Comparison of ENCODE assay signal across 25 cellular contexts in the genomic region with DNA sequence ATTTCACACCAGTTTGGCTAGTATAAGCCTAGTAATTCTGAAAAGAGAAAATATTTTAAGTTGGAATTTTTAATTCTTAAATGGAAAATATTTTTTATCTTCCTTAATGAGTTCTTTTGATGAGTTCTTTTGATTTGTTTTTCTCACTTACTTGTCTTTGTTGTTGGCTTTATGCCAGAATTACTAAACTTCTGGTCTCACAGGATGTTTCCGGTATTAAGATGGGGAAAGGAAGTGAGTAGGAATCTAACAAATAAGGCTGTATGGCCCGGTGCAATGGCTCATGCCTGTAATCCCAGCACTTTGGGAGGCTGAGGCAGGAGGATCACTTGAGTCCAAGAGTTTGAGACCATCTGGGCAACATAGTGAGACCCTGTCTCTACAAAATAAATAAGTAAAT.
"Had no signal": no experiment of that assay in that cellular context is flagged by ENCODE, and none has a peak within 500 bp of the region (broad histone marks: within the 10 kb centered on the region; RNA-seq: fewer than 3 reads in every experiment).

No MANE protein-coding gene starts in this region.

- H3K27me3 Mint-ChIP-seq: activated CD4-positive, alpha-beta memory T cell treated with anti-CD3 and anti-CD28 coated beads for 36 hours; activated CD4-positive, alpha-beta T cell treated with anti-CD3 and anti-CD28 coated beads, Interleukin-2, amount 10 ng/mL, durations not matched to agents 7 days and 5 days; activated naive CD4-positive, alpha-beta T cell treated with anti-CD3 and anti-CD28 coated beads, Interleukin-2, amount 10 ng/mL, durations not matched to agents 7 days and 5 days; activated naive CD8-positive, alpha-beta T cell treated with anti-CD3 and anti-CD28 coated beads for 36 hours; activated T-helper 17 cell treated with anti-CD3 and anti-CD28 coated beads, Interleukin-2, amount 50 U/mL, for 72 hours had no signal

- H3K27ac ChIP-seq: brain microvascular endothelial cell, Peyer's patch, RWPE1, SJCRH30, VCaP had no signal

- H3K27ac Mint-ChIP-seq: activated CD4-positive, alpha-beta memory T cell treated with anti-CD3 and anti-CD28 coated beads for 36 hours; activated CD4-positive, alpha-beta T cell treated with anti-CD3 and anti-CD28 coated beads, Interleukin-2, amount 10 ng/mL, durations not matched to agents 7 days and 5 days; activated naive CD4-positive, alpha-beta T cell treated with anti-CD3 and anti-CD28 coated beads, Interleukin-2, amount 10 ng/mL, durations not matched to agents 7 days and 5 days; activated naive CD8-positive, alpha-beta T cell treated with anti-CD3 and anti-CD28 coated beads for 36 hours; activated T-helper 17 cell treated with anti-CD3 and anti-CD28 coated beads, Interleukin-2, amount 50 U/mL, for 72 hours had no signal

- H3K4me1 Mint-ChIP-seq: activated CD4-positive, alpha-beta T cell treated with anti-CD3 and anti-CD28 coated beads, Interleukin-2, amount 10 ng/mL, durations not matched to agents 7 days and 5 days; activated naive CD4-positive, alpha-beta T cell treated with anti-CD3 and anti-CD28 coated beads, Interleukin-2, amount 10 ng/mL, durations not matched to agents 7 days and 5 days; activated naive CD8-positive, alpha-beta T cell treated with anti-CD3 and anti-CD28 coated beads for 36 hours; activated T-helper 17 cell treated with anti-CD3 and anti-CD28 coated beads, Interleukin-2, amount 50 U/mL, for 72 hours had no signal

- H3K9me2 ChIP-seq: SK-N-SH had no signal

- H3K4me3 Mint-ChIP-seq: activated CD4-positive, alpha-beta memory T cell treated with anti-CD3 and anti-CD28 coated beads for 36 hours; activated CD4-positive, alpha-beta T cell treated with anti-CD3 and anti-CD28 coated beads, Interleukin-2, amount 10 ng/mL, durations not matched to agents 7 days and 5 days; activated naive CD4-positive, alpha-beta T cell treated with anti-CD3 and anti-CD28 coated beads, Interleukin-2, amount 10 ng/mL, durations not matched to agents 7 days and 5 days; activated naive CD8-positive, alpha-beta T cell treated with anti-CD3 and anti-CD28 coated beads for 36 hours; activated T-helper 17 cell treated with anti-CD3 and anti-CD28 coated beads, Interleukin-2, amount 50 U/mL, for 72 hours had no signal

- DNase-seq: activated CD4-positive, alpha-beta memory T cell treated with anti-CD3 and anti-CD28 coated beads for 36 hours; activated CD4-positive, alpha-beta T cell treated with anti-CD3 and anti-CD28 coated beads, Interleukin-2, amount 10 ng/mL, durations not matched to agents 7 days and 5 days; activated CD4-positive, CD25-positive, alpha-beta regulatory T cell; activated CD8-positive, alpha-beta memory T cell treated with anti-CD3 and anti-CD28 coated beads for 24 hours; activated gamma-delta T cell; activated naive CD4-positive, alpha-beta T cell treated with anti-CD3 and anti-CD28 coated beads, Interleukin-2, amount 10 ng/mL, durations not matched to agents 7 days and 5 days; activated naive CD8-positive, alpha-beta T cell treated with anti-CD3 and anti-CD28 coated beads for 36 hours; activated T-cell treated with anti-CD3 and anti-CD28 coated beads, Interleukin-2, amount 50 U/mL, for 48 hours; brain microvascular endothelial cell; Karpas-422; NCI-H146; NCI-H1930; NCI-H2171 treated with DMSO at 0.1 percent for 48 hours; NCI-H345; NCI-H510A; NCI-H526 treated with DMSO at 0.1 percent for 48 hours; NCI-H82; Peyer's patch; Right ventricle myocardium superior; SJCRH30; SK-N-SH; T-helper 1 cell had no signal

- H3K9me3 Mint-ChIP-seq: activated CD4-positive, alpha-beta memory T cell treated with anti-CD3 and anti-CD28 coated beads for 36 hours; activated CD4-positive, alpha-beta T cell treated with anti-CD3 and anti-CD28 coated beads, Interleukin-2, amount 10 ng/mL, durations not matched to agents 7 days and 5 days; activated naive CD8-positive, alpha-beta T cell treated with anti-CD3 and anti-CD28 coated beads for 36 hours; activated T-helper 17 cell treated with anti-CD3 and anti-CD28 coated beads, Interleukin-2, amount 50 U/mL, for 72 hours had no signal

- H3K27me3 ChIP-seq: brain microvascular endothelial cell, Peyer's patch, SJCRH30 had no signal

- H3K36me3 ChIP-seq: brain microvascular endothelial cell, Peyer's patch had no signal

- H3K9me3 ChIP-seq: Peyer's patch, SJCRH30, SK-N-SH had no signal

- H3K36me3 Mint-ChIP-seq: activated CD4-positive, alpha-beta memory T cell treated with anti-CD3 and anti-CD28 coated beads for 36 hours; activated naive CD4-positive, alpha-beta T cell treated with anti-CD3 and anti-CD28 coated beads, Interleukin-2, amount 10 ng/mL, durations not matched to agents 7 days and 5 days; activated naive CD8-positive, alpha-beta T cell treated with anti-CD3 and anti-CD28 coated beads for 36 hours had no signal

- H3K4me3 ChIP-seq: Peyer's patch, SJCRH30 had no signal

- ATAC-seq: activated T-helper 17 cell treated with anti-CD3 and anti-CD28 coated beads, Interleukin-2, amount 50 U/mL, for 72 hours had no signal

- H3K4me1 ChIP-seq: Peyer's patch had no signal

- H3K4me2 ChIP-seq: SK-N-SH had no signal
